ENCODE assay signal across 32 cellular contexts in the genomic region with DNA sequence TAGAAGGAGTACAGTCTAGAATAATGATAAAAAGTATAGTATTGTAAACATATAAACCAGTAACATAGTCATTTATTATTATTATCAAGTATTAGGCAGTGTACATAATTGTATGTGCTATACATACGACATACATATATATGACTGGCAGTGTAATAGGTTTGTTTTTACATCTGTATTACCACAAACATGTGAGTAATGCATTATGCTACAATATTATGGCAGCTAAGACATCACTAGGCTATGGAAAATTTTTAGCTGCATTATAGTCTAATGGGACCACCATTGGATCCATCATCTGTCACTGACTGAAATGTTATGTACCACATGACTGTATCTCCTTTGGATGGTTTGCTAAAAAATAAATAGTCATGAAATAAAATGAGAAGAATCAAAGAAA.
DNase-seq lines count a peak whose midpoint lies in the region; ATAC-seq, FAIRE-seq and TF ChIP-seq lines count a peak whose summit lies in the region.
"Had no signal": no experiment of that assay in that cellular context is flagged by ENCODE, and none has a peak within 500 bp of the region (broad histone marks: within the 10 kb centered on the region; RNA-seq: fewer than 3 reads in every experiment).

No MANE protein-coding gene starts in this region.

- H2AFZ ChIP-seq in neural cell (ENCODE audit: low read depth, low read length), result no peak overlapping the region

- H3K4me2 ChIP-seq in neural cell (ENCODE audit: low read length), result no peak overlapping the region
- H3K4me2 ChIP-seq: A549; BLaER1; BLaER1 treated with 17β-estradiol and CSF1 and Interleukin-3, amounts not matched to agents 10 nM and 100 nM had no signal

- TF ChIP-seq CTCF in neural cell (IDR thresholded peaks at IDR 0.05; ENCODE audit: poor library complexity, severe bottlenecking) (no peak), WTC11 (IDR thresholded peaks at IDR 0.05) (no peak), HFFc6 (IDR thresholded peaks at IDR 0.05) (no peak)

- no peaks in the 10 kb centered on the region for H3K36me3 ChIP-seq in neural cell (ENCODE audit: insufficient read depth, low read length)
- H3K36me3 ChIP-seq: BE2C; BLaER1; BLaER1 treated with 17β-estradiol and CSF1 and Interleukin-3, amounts not matched to agents 10 nM and 100 nM had no signal

- peak; percentile 99 for TF ChIP-seq EP300 in neural cell (conservative IDR thresholded peaks at IDR 0.05; ENCODE audit: poor library complexity, severe bottlenecking)

- H3K4me3 Mint-ChIP-seq in WTC11 (no peak overlapping the region), HFFc6 (no peak overlapping the region)
- H3K4me3 Mint-ChIP-seq: B cell; CD14-positive monocyte; CD4-positive, alpha-beta memory T cell; CD4-positive, alpha-beta T cell; CD4-positive, CD25-positive, alpha-beta regulatory T cell; CD8-positive, alpha-beta memory T cell; CD8-positive, alpha-beta T cell had no signal

- no peaks in the 10 kb centered on the region for H3K9me3 Mint-ChIP-seq in WTC11
- peaks cover 9% of the 10 kb centered on the region; the same call in 1 of the 2 replicates for H3K9me3 Mint-ChIP-seq in HFFc6
- H3K9me3 Mint-ChIP-seq: CD4-positive, alpha-beta T cell; CD8-positive, alpha-beta T cell had no signal

- peaks cover 19% of the 10 kb centered on the region for H3K27me3 ChIP-seq in neural cell (ENCODE audit: insufficient read depth, low read depth, low read length)
- H3K27me3 ChIP-seq: BE2C; BLaER1; BLaER1 treated with 17β-estradiol and CSF1 and Interleukin-3, amounts not matched to agents 10 nM and 100 nM had no signal

- H3K9me3 ChIP-seq in neural cell (ENCODE audit: low read length), result no peaks in the 10 kb centered on the region
- H3K9me3 ChIP-seq: A549; BE2C; BLaER1; BLaER1 treated with 17β-estradiol and CSF1 and Interleukin-3, amounts not matched to agents 10 nM and 100 nM; Caco-2 had no signal

- H3K36me3 Mint-ChIP-seq in WTC11, result no peaks in the 10 kb centered on the region
- H3K36me3 Mint-ChIP-seq in HFFc6 (ENCODE audit: low read depth), result no peaks in the 10 kb centered on the region
- H3K36me3 Mint-ChIP-seq: CD14-positive monocyte; CD4-positive, alpha-beta memory T cell; CD4-positive, CD25-positive, alpha-beta regulatory T cell; CD8-positive, alpha-beta memory T cell; CD8-positive, alpha-beta T cell had no signal

- H3F3A ChIP-seq in neural cell (ENCODE audit: insufficient read depth, low read length, poor library complexity, severe bottlenecking), result no peaks in the 10 kb centered on the region

- ATAC-seq in WTC11, result no peak
- ATAC-seq: A549; CD8-positive, alpha-beta T cell had no signal

- no peak overlapping the region for H3K9ac ChIP-seq in neural cell (ENCODE audit: low read length)
- H3K9ac ChIP-seq: BLaER1; BLaER1 treated with 17β-estradiol and CSF1 and Interleukin-3, amounts not matched to agents 10 nM and 100 nM had no signal

- TF ChIP-seq RAD21 in neural cell (conservative IDR thresholded peaks at IDR 0.05), result no peak

- H4K20me1 ChIP-seq in neural cell (ENCODE audit: insufficient read depth), result no peaks in the 10 kb centered on the region
- H4K20me1 ChIP-seq: BLaER1; BLaER1 treated with 17β-estradiol and CSF1 and Interleukin-3, amounts not matched to agents 10 nM and 100 nM had no signal

- no peak overlapping the region for H3K4me3 ChIP-seq in neural cell (ENCODE audit: low read length)
- H3K4me3 ChIP-seq: A549; BLaER1; BLaER1 treated with 17β-estradiol and CSF1 and Interleukin-3, amounts not matched to agents 10 nM and 100 nM had no signal

- no peaks in the 10 kb centered on the region for H3K4me1 Mint-ChIP-seq in WTC11
- H3K4me1 Mint-ChIP-seq in HFFc6 (ENCODE audit: low read depth), result no peaks in the 10 kb centered on the region
- H3K4me1 Mint-ChIP-seq: B cell; CD14-positive monocyte; CD4-positive, alpha-beta memory T cell; CD4-positive, CD25-positive, alpha-beta regulatory T cell; CD8-positive, alpha-beta memory T cell had no signal

- FAIRE-seq in islet of Langerhans (lab: Jason Lieb, UNC), result peak; percentile 36
- FAIRE-seq: A549, D721Med had no signal

- H3K27ac Mint-ChIP-seq in WTC11 (no peak overlapping the region), HFFc6 (no peak overlapping the region)
- H3K27ac Mint-ChIP-seq: B cell; CD14-positive monocyte; CD4-positive, alpha-beta memory T cell; CD4-positive, alpha-beta T cell; CD4-positive, CD25-positive, alpha-beta regulatory T cell; CD8-positive, alpha-beta memory T cell; CD8-positive, alpha-beta T cell had no signal

- no peaks in the 10 kb centered on the region for H3K79me2 ChIP-seq in neural cell (replicated peaks; ENCODE audit: insufficient read depth, low read length)

- POLR2A ChIA-PET in WTC11 (lab: Charles Lee), result no interaction called here

- H3K27me3 Mint-ChIP-seq in WTC11 (ENCODE audit: low read depth) (no peaks in the 10 kb centered on the region), HFFc6 (ENCODE audit: insufficient read depth) (no peaks in the 10 kb centered on the region)
- H3K27me3 Mint-ChIP-seq: B cell; CD4-positive, alpha-beta memory T cell; CD4-positive, alpha-beta T cell; CD4-positive, CD25-positive, alpha-beta regulatory T cell; CD8-positive, alpha-beta memory T cell had no signal

- CTCF ChIA-PET in WTC11 (lab: Charles Lee), result no interaction called here

- H3K9me2 ChIP-seq in neural cell (ENCODE audit: insufficient read depth, low read length), result no peaks in the 10 kb centered on the region

- no peak overlapping the region for H3K27ac ChIP-seq in neural cell (ENCODE audit: low read length)
- H3K27ac ChIP-seq: 22Rv1; A549; BLaER1; BLaER1 treated with 17β-estradiol and CSF1 and Interleukin-3, amounts not matched to agents 10 nM and 100 nM; C4-2B had no signal

- DNase-seq in WTC11 (ENCODE audit: low spot score) (no peak), HFFc6 (no peak)
- DNase-seq: 8988T; ACHN; AML-193; BE2C; C1 segment of cervical spinal cord; Caco-2; Calu3; CD4-positive, alpha-beta memory T cell; CD4-positive, alpha-beta T cell; CD4-positive, CD25-positive, alpha-beta regulatory T cell; CD8-positive, alpha-beta memory T cell; CD8-positive, alpha-beta T cell; COR-L47; DMS 273 treated with DMSO at 0.1 percent for 48 hours; DMS153; DMS53; DMS79; DMS79 treated with DMSO at 0.1 percent for 48 hours; DND-41; EL had no signal

TF ChIP-seq in neural cell, 6 proteins besides CTCF, POLR2A, EP300 and RAD21:
- TF ChIP-seq POLR2AphosphoS5 (IDR thresholded peaks at IDR 0.05) (peak; percentile 100), SMC3 (conservative IDR thresholded peaks at IDR 0.05; ENCODE audit: poor library complexity) (no peak)
TF ChIP-seq in neural cell: peak in this region for 1.

TF ChIP-seq in WTC11, 78 proteins besides CTCF, POLR2A, EP300 and RAD21 (continues in another document):
- TF ChIP-seq TEAD4 (CRISPR knock-in tag; IDR thresholded peaks at IDR 0.05) (no peak), ZNF138 (CRISPR knock-in tag; conservative IDR thresholded peaks at IDR 0.05) (no peak), PRRX2 (CRISPR knock-in tag; IDR thresholded peaks at IDR 0.05) (no peak), ZNF416 (CRISPR knock-in tag; IDR thresholded peaks at IDR 0.05) (no peak), CREM (CRISPR knock-in tag; IDR thresholded peaks at IDR 0.05) (no peak), SP1 (CRISPR knock-in tag; conservative IDR thresholded peaks at IDR 0.05) (no peak), FOXK1 (CRISPR knock-in tag; IDR thresholded peaks at IDR 0.05) (no peak)
- TF ChIP-seq, protein P1, sequence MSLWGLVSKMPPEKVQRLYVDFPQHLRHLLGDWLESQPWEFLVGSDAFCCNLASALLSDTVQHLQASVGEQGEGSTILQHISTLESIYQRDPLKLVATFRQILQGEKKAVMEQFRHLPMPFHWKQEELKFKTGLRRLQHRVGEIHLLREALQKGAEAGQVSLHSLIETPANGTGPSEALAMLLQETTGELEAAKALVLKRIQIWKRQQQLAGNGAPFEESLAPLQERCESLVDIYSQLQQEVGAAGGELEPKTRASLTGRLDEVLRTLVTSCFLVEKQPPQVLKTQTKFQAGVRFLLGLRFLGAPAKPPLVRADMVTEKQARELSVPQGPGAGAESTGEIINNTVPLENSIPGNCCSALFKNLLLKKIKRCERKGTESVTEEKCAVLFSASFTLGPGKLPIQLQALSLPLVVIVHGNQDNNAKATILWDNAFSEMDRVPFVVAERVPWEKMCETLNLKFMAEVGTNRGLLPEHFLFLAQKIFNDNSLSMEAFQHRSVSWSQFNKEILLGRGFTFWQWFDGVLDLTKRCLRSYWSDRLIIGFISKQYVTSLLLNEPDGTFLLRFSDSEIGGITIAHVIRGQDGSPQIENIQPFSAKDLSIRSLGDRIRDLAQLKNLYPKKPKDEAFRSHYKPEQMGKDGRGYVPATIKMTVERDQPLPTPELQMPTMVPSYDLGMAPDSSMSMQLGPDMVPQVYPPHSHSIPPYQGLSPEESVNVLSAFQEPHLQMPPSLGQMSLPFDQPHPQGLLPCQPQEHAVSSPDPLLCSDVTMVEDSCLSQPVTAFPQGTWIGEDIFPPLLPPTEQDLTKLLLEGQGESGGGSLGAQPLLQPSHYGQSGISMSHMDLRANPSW (CRISPR knock-in tag; conservative IDR thresholded peaks at IDR 0.05; ENCODE audit: low read depth), result no peak
- TF ChIP-seq, protein P2, sequence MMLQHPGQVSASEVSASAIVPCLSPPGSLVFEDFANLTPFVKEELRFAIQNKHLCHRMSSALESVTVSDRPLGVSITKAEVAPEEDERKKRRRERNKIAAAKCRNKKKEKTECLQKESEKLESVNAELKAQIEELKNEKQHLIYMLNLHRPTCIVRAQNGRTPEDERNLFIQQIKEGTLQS (CRISPR knock-in tag; conservative IDR thresholded peaks at IDR 0.05), result no peak
- TF ChIP-seq, protein P3, sequence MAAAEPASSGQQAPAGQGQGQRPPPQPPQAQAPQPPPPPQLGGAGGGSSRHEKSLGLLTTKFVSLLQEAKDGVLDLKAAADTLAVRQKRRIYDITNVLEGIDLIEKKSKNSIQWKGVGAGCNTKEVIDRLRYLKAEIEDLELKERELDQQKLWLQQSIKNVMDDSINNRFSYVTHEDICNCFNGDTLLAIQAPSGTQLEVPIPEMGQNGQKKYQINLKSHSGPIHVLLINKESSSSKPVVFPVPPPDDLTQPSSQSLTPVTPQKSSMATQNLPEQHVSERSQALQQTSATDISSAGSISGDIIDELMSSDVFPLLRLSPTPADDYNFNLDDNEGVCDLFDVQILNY (CRISPR knock-in tag; IDR thresholded peaks at IDR 0.05), result no peak
